2 cellular contexts compared by ENCODE assay signal in genomic region chr12:41213648-41214047, GRCh38.
TF ChIP-seq lines count a peak whose summit lies in the region.

No MANE protein-coding gene starts in this region.

TF ChIP-seq in liver, 16 proteins besides CTCF, POLR2A, EP300 and RAD21 (continued from another document):
- no peak for TF ChIP-seq ZBTB33 (IDR thresholded peaks at IDR 0.05)
- peak; percentile 76 for TF ChIP-seq NR2F2 (IDR thresholded peaks at IDR 0.05)
- no peak for TF ChIP-seq SP1 (IDR thresholded peaks at IDR 0.05)
- TF ChIP-seq RXRA (IDR thresholded peaks at IDR 0.05): peak; percentile 59 to 63
- no peak for TF ChIP-seq TAF1 (conservative IDR thresholded peaks at IDR 0.05)

TF ChIP-seq in HepG2, 621 proteins besides CTCF, POLR2A, EP300 and RAD21 (continued from another document):
- no peak for TF ChIP-seq XRCC5 (optimal IDR thresholded peaks at IDR 0.05; ENCODE audit: low read length)
TF ChIP-seq in HepG2: peak in this region for 0.
